In genomic region chrX:2500091-2500680, GRCh38 we compare ENCODE assay signal across 8 cellular contexts. TPM values are rescaled to one million over a fixed set of nuclear protein-coding genes. Genes with fewer than 3 reads are reported as not detected.
DNase-seq lines count a peak whose midpoint lies in the region; ATAC-seq and TF ChIP-seq lines count a peak whose summit lies in the region.

No MANE protein-coding gene starts in this region.

- H3K4me1 Mint-ChIP-seq in stimulated activated naive CD8-positive, alpha-beta T cell treated with anti-CD3 and anti-CD28 coated beads, Interleukin-15, Interleukin-2, amounts not matched to agents 100 ng/mL and 50 ng/mL, for 24 hours (ENCODE audit: low read depth) = peaks cover 27% of the 10 kb centered on the region

- H3K27ac Mint-ChIP-seq in stimulated activated naive CD8-positive, alpha-beta T cell treated with anti-CD3 and anti-CD28 coated beads, Interleukin-15, Interleukin-2, amounts not matched to agents 100 ng/mL and 50 ng/mL, for 24 hours = peak overlapping the region; percentile 80

- DNase-seq in GM12865 (ENCODE audit: low read depth) = peak; percentile 25
- peak; percentile 47 to 79 for DNase-seq in cardiac fibroblast (ENCODE audit: low read depth in 2 of 2)
- no peak for DNase-seq in GM19240 (ENCODE audit: insufficient read length, low spot score)
- DNase-seq in OCI-M2 (lab: John Stamatoyannopoulos, UW; ENCODE audit: unreplicated experiment) = no peak

- H3K27me3 Mint-ChIP-seq in stimulated activated naive CD8-positive, alpha-beta T cell treated with anti-CD3 and anti-CD28 coated beads, Interleukin-15, Interleukin-2, amounts not matched to agents 100 ng/mL and 50 ng/mL, for 24 hours = no peaks in the 10 kb centered on the region

- TF ChIP-seq CTCF in GM12865 (IDR thresholded peaks at IDR 0.05; ENCODE audit: insufficient read depth, low read depth, low read length, missing control alignments) (no peak), cardiac fibroblast (IDR thresholded peaks at IDR 0.05; ENCODE audit: low read depth, low read length) (no peak)

- H3K27me3 ChIP-seq in layer of hippocampus (ENCODE audit: control insufficient read depth, insufficient read depth, low read length) = no peaks in the 10 kb centered on the region

- peak overlapping the region; percentile 82 for H3K4me3 Mint-ChIP-seq in stimulated activated naive CD8-positive, alpha-beta T cell treated with anti-CD3 and anti-CD28 coated beads, Interleukin-15, Interleukin-2, amounts not matched to agents 100 ng/mL and 50 ng/mL, for 24 hours

- H3K4me3 ChIP-seq in GM12865 (ENCODE audit: low read depth, low read length) (peak overlapping the region; percentile 78), cardiac fibroblast (replicated peaks in 1 of 2; ENCODE audit: low read depth in 2 of 2, low read length in 2 of 2) (peak overlapping the region; percentile 69 to 78)

- peak; percentile 44 for ATAC-seq in HG02571 (IDR thresholded peaks at IDR 0.05; ENCODE audit: unreplicated experiment)

- H3K36me3 Mint-ChIP-seq in stimulated activated naive CD8-positive, alpha-beta T cell treated with anti-CD3 and anti-CD28 coated beads, Interleukin-15, Interleukin-2, amounts not matched to agents 100 ng/mL and 50 ng/mL, for 24 hours (ENCODE audit: low read depth) = peaks cover 15% of the 10 kb centered on the region

- H3K9me3 Mint-ChIP-seq in stimulated activated naive CD8-positive, alpha-beta T cell treated with anti-CD3 and anti-CD28 coated beads, Interleukin-15, Interleukin-2, amounts not matched to agents 100 ng/mL and 50 ng/mL, for 24 hours = no peaks in the 10 kb centered on the region

- peak overlapping the region; percentile 71 for H3K27ac ChIP-seq in layer of hippocampus (ENCODE audit: low read depth, low read length)

TF ChIP-seq in PFSK-1, 5 proteins besides CTCF, POLR2A, EP300 and RAD21:
- TF ChIP-seq POLR2AphosphoS5 (IDR thresholded peaks at IDR 0.05; ENCODE audit: low read depth, low read length) (0 out of 2 replicates have a peak, but pooled peaks have one; percentile 27), FOXP2 (optimal IDR thresholded peaks at IDR 0.05; ENCODE audit: borderline replicate concordance, extremely low read depth, extremely low read length, insufficient read depth) (no peak)

RNA-seq across cellular contexts. Expression of gene DHRSX, which starts 0.6 kb away (rescaled TPM):
- polyA plus RNA-seq in PFSK-1 (2012; ENCODE audit: insufficient read length, low read depth) = 46.3 TPM

RNA-seq across cellular contexts. Expression of gene ZBED1, which starts 0.6 kb away (rescaled TPM):
- polyA plus RNA-seq in PFSK-1 (2012; ENCODE audit: insufficient read length, low read depth) = 15.1 TPM

Comparison
In these comparisons a context has a peak if more than half of its experiments do, and no peak if none do; other contexts are left out.
1. DNase-seq: peak in GM12865 (single experiment) and cardiac fibroblast (2 of 2); none in GM19240 (single experiment) and OCI-M2 (single experiment).